In genomic region chr3:71780430-71780829, GRCh38 we compare ENCODE assay signal across 22 cellular contexts. TPM values are rescaled to one million over a fixed set of nuclear protein-coding genes. Genes with fewer than 3 reads are reported as not detected.
DNase-seq lines count a peak whose midpoint lies in the region; ATAC-seq, FAIRE-seq and TF ChIP-seq lines count a peak whose summit lies in the region.
"Had no signal": no experiment of that assay in that cellular context is flagged by ENCODE, and none has a peak within 500 bp of the region (broad histone marks: within the 10 kb centered on the region; RNA-seq: fewer than 3 reads in every experiment).

No MANE protein-coding gene starts in this region.

- POLR2A ChIA-PET in K562 (lab: Yijun Ruan, JAX): no interaction called here

- H3K36me3 Mint-ChIP-seq in natural killer cell treated with Interleukin-12 subunit alpha and Interleukin-12 subunit beta and Interleukin-15 and Interleukin-18, amount 100 ng/mL, for 72 hours: peaks cover 5% of the 10 kb centered on the region
- H3K36me3 Mint-ChIP-seq in natural killer cell: no peaks in the 10 kb centered on the region
- H3K36me3 Mint-ChIP-seq: T-cell had no signal

- H3K4me1 ChIP-seq in K562 (replicated peaks in 1 of 2; ENCODE audit: control insufficient read depth in 2 of 2, insufficient read depth in 2 of 2, low read length in 2 of 2) (peaks cover 0 to 21% of the 10 kb centered on the region in 2 experiments; a peak in 3 of 5 replicates), spleen (peaks cover 10 to 52% (median 12%) of the 10 kb centered on the region in 6 donors), foreskin keratinocyte (no peaks in the 10 kb centered on the region)

- H3K4me1 Mint-ChIP-seq in natural killer cell treated with Interleukin-12 subunit alpha and Interleukin-12 subunit beta and Interleukin-15 and Interleukin-18, amount 100 ng/mL, for 72 hours (ENCODE audit: low read depth in 2 of 2): peaks cover 10 to 27% of the 10 kb centered on the region in 2 donors
- peaks cover 23 to 25% of the 10 kb centered on the region in 2 donors for H3K4me1 Mint-ChIP-seq in natural killer cell

- H3K4me2 ChIP-seq in K562 (ENCODE audit: insufficient read depth, low read length): no peak overlapping the region
- H3K4me2 ChIP-seq: KMS-11, SK-N-SH had no signal

- intact Hi-C loops in natural killer cell (cut with micrococcal nuclease) (no loop called here), K562 (cut with micrococcal nuclease) (no loop called here), spleen (cut with DNase I; ENCODE audit: low total_unique reads) (no loop called here)

- FAIRE-seq in K562 (lab: Jason Lieb, UNC): no peak
- FAIRE-seq: RCC 7860 had no signal

- peak overlapping the region; percentile 81 for H2AFZ ChIP-seq in K562 (ENCODE audit: low read depth, low read length)

- peak overlapping the region in 1 of 2 donors; percentile 83 for H3K27ac Mint-ChIP-seq in natural killer cell treated with Interleukin-12 subunit alpha and Interleukin-12 subunit beta and Interleukin-15 and Interleukin-18, amount 100 ng/mL, for 72 hours
- H3K27ac Mint-ChIP-seq in natural killer cell: no peak overlapping the region

- no peaks in the 10 kb centered on the region for H3K27me3 ChIP-seq in HL-60 (ENCODE audit: insufficient read depth, poor library complexity, severe bottlenecking)
- H3K27me3 ChIP-seq in K562 (ENCODE audit: control insufficient read depth in 2 of 2, insufficient read depth in 2 of 2, low read length in 2 of 2): no peaks in the 10 kb centered on the region
- H3K27me3 ChIP-seq in spleen (replicated peaks in 1 of 7): peaks cover 0 to 90% (median 58%) of the 10 kb centered on the region in 7 donors
- peaks cover 70% of the 10 kb centered on the region for H3K27me3 ChIP-seq in foreskin keratinocyte

- CTCF ChIA-PET in K562 (lab: Yijun Ruan, JAX; ENCODE audit: low intra/inter-chr PET ratio): no interaction called here

- ATAC-seq in natural killer cell treated with Interleukin-12 subunit alpha and Interleukin-12 subunit beta and Interleukin-15 and Interleukin-18, amount 100 ng/mL, for 72 hours: no peak
- no peak for ATAC-seq in natural killer cell
- ATAC-seq in K562: no peak
- ATAC-seq in foreskin keratinocyte: no peak
- no peak for ATAC-seq in HG03159 (IDR thresholded peaks at IDR 0.05; ENCODE audit: unreplicated experiment)
- no peak for ATAC-seq in GM18907 (IDR thresholded peaks at IDR 0.05; ENCODE audit: unreplicated experiment)
- ATAC-seq: Right ventricle myocardium inferior had no signal

- H3K9me3 Mint-ChIP-seq in natural killer cell treated with Interleukin-12 subunit alpha and Interleukin-12 subunit beta and Interleukin-15 and Interleukin-18, amount 100 ng/mL, for 72 hours: no peaks in the 10 kb centered on the region
- no peaks in the 10 kb centered on the region for H3K9me3 Mint-ChIP-seq in natural killer cell
- H3K9me3 Mint-ChIP-seq: T-cell had no signal

- peak overlapping the region; percentile 58 for H3K4me3 Mint-ChIP-seq in natural killer cell treated with Interleukin-12 subunit alpha and Interleukin-12 subunit beta and Interleukin-15 and Interleukin-18, amount 100 ng/mL, for 72 hours
- no peak overlapping the region for H3K4me3 Mint-ChIP-seq in natural killer cell
- H3K4me3 Mint-ChIP-seq: T-cell had no signal

- H3K36me3 ChIP-seq in K562 (ENCODE audit: control insufficient read depth, insufficient read depth, low read length) (no peaks in the 10 kb centered on the region), spleen (no peaks in the 10 kb centered on the region)

- no peak for TF ChIP-seq RAD21 in K562 (CRISPR knock-in tag; conservative IDR thresholded peaks at IDR 0.05 in 1 of 2, IDR thresholded peaks at IDR 0.05 in 1 of 2)

- H4K20me1 ChIP-seq in K562 (replicated peaks; ENCODE audit: control insufficient read depth, insufficient read depth, low read length): no peaks in the 10 kb centered on the region

- peak overlapping the region; percentile 85 for H3K27ac ChIP-seq in HL-60 (replicated peaks)
- peak overlapping the region; percentile 51; the same call in 1 of the 3 replicates for H3K27ac ChIP-seq in K562 (ENCODE audit: extremely low read depth, low read depth, low read length)
- H3K27ac ChIP-seq in spleen: peak overlapping the region in 5 of 8 donors; percentile 67 to 83 (median 76)
- no peak overlapping the region for H3K27ac ChIP-seq in foreskin keratinocyte
- H3K27ac ChIP-seq: KMS-11 had no signal

- no peak for DNase-seq in natural killer cell treated with Interleukin-12 subunit alpha and Interleukin-12 subunit beta and Interleukin-15 and Interleukin-18, amount 100 ng/mL, for 72 hours (ENCODE audit: low spot score)
- no peak for DNase-seq in natural killer cell
- peak in 1 of 2 experiments; percentile 47 for DNase-seq in HL-60 (ENCODE audit: low read depth in 1 of 2, low spot score in 1 of 2)
- no peak for DNase-seq in K562 (ENCODE audit: extremely low read depth in 1 of 4, low spot score in 3 of 4)
- no peak for DNase-seq in spleen
- no peak for DNase-seq in foreskin keratinocyte
- DNase-seq: C1 segment of cervical spinal cord, DMS 273 treated with DMSO at 0.1 percent for 48 hours, NCI-H1092, NCI-H1436 treated with DMSO at 0.1 percent for 48 hours, NCI-H2081, NCI-H2171 treated with DMSO at 0.1 percent for 48 hours, NCI-H446, SK-N-SH, T-cell had no signal

- TF ChIP-seq EP300 in K562 (IDR thresholded peaks at IDR 0.05; ENCODE audit: low read length): no peak

- no peaks in the 10 kb centered on the region for H3K79me2 ChIP-seq in K562 (ENCODE audit: control insufficient read depth, insufficient read depth, low read length)

- 40% methylated on average over 4 of the region's 4 CpGs for WGBS in K562 (ENCODE audit: insufficient coverage, low coverage, missing lambda C conversion rate)
- 51 to 75% (median 67%) methylated on average over 4 of the region's 4 CpGs for WGBS in spleen, 5 donors

- in situ Hi-C loops in K562 (cut with MboI): no loop called here

- H3K9me1 ChIP-seq in K562 (ENCODE audit: control insufficient read depth, insufficient read depth, low read length): no peaks in the 10 kb centered on the region

- TF ChIP-seq CTCF in natural killer cell (IDR thresholded peaks at IDR 0.05) (no peak), HL-60 (IDR thresholded peaks at IDR 0.05; ENCODE audit: insufficient read depth, low read length) (no peak), K562 (IDR thresholded peaks at IDR 0.05 in 2 of 3, conservative IDR thresholded peaks at IDR 0.05 in 1 of 3; ENCODE audit: insufficient read depth in 2 of 3, low read depth in 1 of 3, low read length in 3 of 3) (no peak), spleen (IDR thresholded peaks at IDR 0.05 in 8 of 11, conservative IDR thresholded peaks at IDR 0.05 in 3 of 11) (no peak), foreskin keratinocyte (conservative IDR thresholded peaks at IDR 0.05) (no peak)

- peaks cover 17 to 30% of the 10 kb centered on the region in 2 donors for H3K27me3 Mint-ChIP-seq in natural killer cell treated with Interleukin-12 subunit alpha and Interleukin-12 subunit beta and Interleukin-15 and Interleukin-18, amount 100 ng/mL, for 72 hours
- peaks cover 28 to 47% of the 10 kb centered on the region in 2 donors for H3K27me3 Mint-ChIP-seq in natural killer cell (ENCODE audit: low read depth in 2 of 2)

- no peaks in the 10 kb centered on the region for H3K9me3 ChIP-seq in K562 (replicated peaks; ENCODE audit: control insufficient read depth, insufficient read depth, low read depth, low read length)
- H3K9me3 ChIP-seq in spleen: no peaks in the 10 kb centered on the region
- H3K9me3 ChIP-seq: SK-N-SH had no signal

- H3K9ac ChIP-seq in K562 (ENCODE audit: insufficient read depth in 1 of 2, low read depth in 2 of 2, low read length in 2 of 2): no peak overlapping the region
- H3K9ac ChIP-seq: KMS-11, SK-N-SH had no signal

- no TSS peak for BruUV-seq in K562 (replicated peaks; lab: Mats Ljungman, UMichigan)

- H3K4me3 ChIP-seq in HL-60 (replicated peaks; ENCODE audit: insufficient read depth, low read length): no peak overlapping the region
- H3K4me3 ChIP-seq in K562: no peak overlapping the region
- peak overlapping the region in 1 of 8 donors; percentile 36 for H3K4me3 ChIP-seq in spleen

- no peak for TF ChIP-seq POLR2A in K562 (conservative IDR thresholded peaks at IDR 0.05)
- TF ChIP-seq POLR2A in spleen (IDR thresholded peaks at IDR 0.05): no peak

RNA-seq across cellular contexts. Expression of gene PROK2, which starts 4.5 kb away (rescaled TPM):
- total RNA-seq in natural killer cell treated with Interleukin-12 subunit alpha and Interleukin-12 subunit beta and Interleukin-15 and Interleukin-18, amount 100 ng/mL, for 72 hours: 1 to 10 TPM in 1 of 2 donors, not detected in 1; 7.2 TPM
- total RNA-seq in natural killer cell: 1 to 10 TPM in 1 of 3 donors, under 1 TPM in 1, not detected in 1; 0.54 to 8.7 TPM
- not detected in 2 replicates for total RNA-seq in K562 (2011; cell fraction: chromatin; rRNA removed; ENCODE audit: low replicate concordance)
- total RNA-seq in K562 (2011; cell fraction: nucleolus; rRNA removed): not detected in 2 replicates
- total RNA-seq in K562 (2011; cell fraction: nucleoplasm; rRNA removed): not detected in 2 replicates
- not detected in 2 replicates for total RNA-seq in K562 (2014; rRNA removed)
- total RNA-seq in K562 (2014; rRNA removed; fragmentation: Illumina TruSeq; extraction: Trizol): not detected in 2 replicates
- total RNA-seq in K562 (2015; rRNA removed; fragmentation: Illumina TruSeq; extraction: Trizol): not detected in 2 replicates
- total RNA-seq in K562 (2021): not detected in 2 replicates
- polyA plus RNA-seq in K562 (2011; rRNA removed): not detected in 2 replicates
- not detected in 2 replicates for polyA plus RNA-seq in K562 (2011; cell fraction: cytosol; rRNA removed)
- not detected in 2 replicates for polyA plus RNA-seq in K562 (2011; cell fraction: nucleus; rRNA removed)
- 0.11 TPM in 1 of 2 replicates, not detected in the other for polyA plus RNA-seq in K562 (2012)
- polyA plus RNA-seq in K562 (2014; fragmentation: Illumina TruSeq; extraction: Trizol): not detected in 2 replicates
- polyA plus RNA-seq in K562 (2014; fragmentation: Nextera tagmentation; extraction: Ambion mirVana): under 1 TPM; 0.07 to 0.13 TPM
- not detected in 2 replicates for polyA plus RNA-seq in K562 (2014; rRNA removed)
- polyA minus RNA-seq in K562 (2011; rRNA and poly(A)+ RNA removed): not detected in 2 replicates
- not detected in 2 replicates for polyA minus RNA-seq in K562 (2011; cell fraction: cytosol; rRNA and poly(A)+ RNA removed)
- polyA minus RNA-seq in K562 (2011; cell fraction: nucleus; rRNA and poly(A)+ RNA removed): not detected in 2 replicates
- total RNA-seq in spleen: 10 to 100 TPM; 17.6 to 78.5 (median 37.1) TPM
- polyA plus RNA-seq in spleen: 1 to 10 TPM; 1.7 to 9.1 (median 4.7) TPM
- total RNA-seq in foreskin keratinocyte: not detected in 2 replicates
- not detected in 2 replicates for polyA plus RNA-seq in foreskin keratinocyte
- total RNA-seq: G401, OCI-LY7 had no signal
- polyA plus RNA-seq: SK-N-SH had no signal

RNA-seq across cellular contexts. Expression of gene GPR27, which starts 26.8 kb away (rescaled TPM):
- total RNA-seq in natural killer cell treated with Interleukin-12 subunit alpha and Interleukin-12 subunit beta and Interleukin-15 and Interleukin-18, amount 100 ng/mL, for 72 hours: 1 to 10 TPM in 1 of 2 donors, not detected in 1; 4.5 TPM
- total RNA-seq in natural killer cell (1 to 10 TPM in 1 of 3 donors, under 1 TPM in 1, not detected in 1; 0.14 to 2.8 TPM), K562 (2014; rRNA removed) (not detected in 2 replicates), K562 (2014; rRNA removed; fragmentation: Illumina TruSeq; extraction: Trizol) (not detected in 2 replicates), K562 (2015; rRNA removed; fragmentation: Illumina TruSeq; extraction: Trizol) (not detected in 2 replicates), K562 (2021) (not detected in 2 replicates), spleen (10 to 100 TPM in 3 of 7 donors, 1 to 10 TPM in 4; 4.6 to 15.3 (median 7.3) TPM), foreskin keratinocyte (0.20 and 0.32 TPM in 2 replicates)
- not detected in 2 replicates for total RNA-seq in K562 (2011; cell fraction: chromatin; rRNA removed; ENCODE audit: low replicate concordance)
- total RNA-seq in K562 (2011; cell fraction: nucleolus; rRNA removed): not detected in 2 replicates
- not detected in 2 replicates for total RNA-seq in K562 (2011; cell fraction: nucleoplasm; rRNA removed)
- polyA plus RNA-seq in K562 (2011; rRNA removed) (not detected in 2 replicates), K562 (2014; fragmentation: Illumina TruSeq; extraction: Trizol) (not detected in 2 replicates), K562 (2014; fragmentation: Nextera tagmentation; extraction: Ambion mirVana) (not detected), K562 (2014; rRNA removed) (not detected in 2 replicates), spleen (1 to 10 TPM in 1 of 3 donors, under 1 TPM in 2; 0.37 to 1.6 (median 0.71) TPM), foreskin keratinocyte (0.16 and 0.25 TPM in 2 replicates)
- not detected in 2 replicates for polyA plus RNA-seq in K562 (2011; cell fraction: cytosol; rRNA removed)
- polyA plus RNA-seq in K562 (2011; cell fraction: nucleus; rRNA removed): not detected in 2 replicates
- not detected in 2 replicates for polyA plus RNA-seq in K562 (2012)
- polyA minus RNA-seq in K562 (2011; rRNA and poly(A)+ RNA removed): not detected in 2 replicates
- polyA minus RNA-seq in K562 (2011; cell fraction: cytosol; rRNA and poly(A)+ RNA removed): not detected in 2 replicates
- polyA minus RNA-seq in K562 (2011; cell fraction: nucleus; rRNA and poly(A)+ RNA removed): not detected in 2 replicates
- total RNA-seq: OCI-LY7 had no signal

RNA-seq across cellular contexts. Expression of gene EIF4E3, which starts 55.2 kb away (rescaled TPM):
- 10 to 100 TPM; 20.4 to 24.0 TPM for total RNA-seq in natural killer cell treated with Interleukin-12 subunit alpha and Interleukin-12 subunit beta and Interleukin-15 and Interleukin-18, amount 100 ng/mL, for 72 hours
- 10 to 100 TPM; 44.9 to 52.2 (median 46.7) TPM for total RNA-seq in natural killer cell
- 0.09 and 0.58 TPM in 2 replicates for total RNA-seq in K562 (2011; cell fraction: chromatin; rRNA removed; ENCODE audit: low replicate concordance)
- total RNA-seq in K562 (2011; cell fraction: nucleolus; rRNA removed): 0.17 and 0.26 TPM in 2 replicates
- 0.44 and 1.6 TPM in 2 replicates for total RNA-seq in K562 (2011; cell fraction: nucleoplasm; rRNA removed)
- total RNA-seq in K562 (2014; rRNA removed): 0.18 and 0.45 TPM in 2 replicates
- 1.6 and 1.7 TPM in 2 replicates for total RNA-seq in K562 (2014; rRNA removed; fragmentation: Illumina TruSeq; extraction: Trizol)
- total RNA-seq in K562 (2015; rRNA removed; fragmentation: Illumina TruSeq; extraction: Trizol): 0.60 and 0.62 TPM in 2 replicates
- total RNA-seq in K562 (2021): 2.4 TPM in 2 replicates
- 0.30 and 1.1 TPM in 2 replicates for polyA plus RNA-seq in K562 (2011; rRNA removed)
- 0.15 and 0.63 TPM in 2 replicates for polyA plus RNA-seq in K562 (2011; cell fraction: cytosol; rRNA removed)
- polyA plus RNA-seq in K562 (2011; cell fraction: nucleus; rRNA removed): 0.18 and 0.52 TPM in 2 replicates
- 2.2 and 3.8 TPM in 2 replicates for polyA plus RNA-seq in K562 (2012)
- 2.3 and 2.5 TPM in 2 replicates for polyA plus RNA-seq in K562 (2014; fragmentation: Illumina TruSeq; extraction: Trizol)
- under 1 TPM; 0.34 to 0.83 TPM for polyA plus RNA-seq in K562 (2014; fragmentation: Nextera tagmentation; extraction: Ambion mirVana)
- 1.8 and 1.9 TPM in 2 replicates for polyA plus RNA-seq in K562 (2014; rRNA removed)
- 0.75 and 2.5 TPM in 2 replicates for polyA minus RNA-seq in K562 (2011; rRNA and poly(A)+ RNA removed)
- 0.46 and 0.76 TPM in 2 replicates for polyA minus RNA-seq in K562 (2011; cell fraction: cytosol; rRNA and poly(A)+ RNA removed)
- polyA minus RNA-seq in K562 (2011; cell fraction: nucleus; rRNA and poly(A)+ RNA removed): 0.13 and 0.33 TPM in 2 replicates
- total RNA-seq in spleen: 10 to 100 TPM; 35.1 to 52.3 (median 37.8) TPM
- 10 to 100 TPM in 1 of 3 donors, 1 to 10 TPM in 2; 5.0 to 13.9 (median 5.8) TPM for polyA plus RNA-seq in spleen
- total RNA-seq in foreskin keratinocyte: 2.1 and 2.6 TPM in 2 replicates
- 1.3 and 1.7 TPM in 2 replicates for polyA plus RNA-seq in foreskin keratinocyte
- total RNA-seq: G401, OCI-LY7 had no signal
